ENCODE assay signal across 1 cellular context in the genomic region with DNA sequence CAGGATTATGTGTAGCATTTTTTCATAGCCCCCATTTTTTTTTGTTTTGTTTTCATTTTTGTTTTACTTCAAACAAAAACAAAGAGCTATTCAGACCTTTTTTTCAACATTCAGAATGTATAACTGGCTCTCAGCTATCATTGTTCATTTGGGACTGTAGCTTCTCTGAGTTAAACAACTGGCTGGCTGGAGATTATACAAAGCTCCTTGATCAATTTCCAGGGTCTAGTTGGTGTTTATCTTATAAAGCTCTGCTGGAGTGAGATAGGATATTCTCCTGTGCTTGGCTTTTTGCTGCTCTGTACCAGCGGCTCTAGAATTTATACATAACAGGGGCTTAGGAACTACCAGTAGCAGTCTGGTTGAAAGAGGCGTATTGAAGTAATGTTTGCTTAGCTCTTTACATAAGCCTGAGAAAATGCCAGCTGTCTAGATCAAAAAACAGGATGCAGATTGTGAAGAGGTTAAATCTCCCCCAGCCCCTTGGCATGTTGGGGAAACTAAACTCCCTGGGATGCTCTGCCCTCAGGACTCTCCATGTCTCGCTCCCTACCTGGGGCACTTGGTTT.
TF ChIP-seq lines count a peak whose summit lies in the region.

No MANE protein-coding gene starts in this region.

TF ChIP-seq in GM12878, 131 proteins besides CTCF, POLR2A, EP300 and RAD21:
- TF ChIP-seq IRF4 (IDR thresholded peaks at IDR 0.05; ENCODE audit: low read depth, low read length) (no peak), SRF (IDR thresholded peaks at IDR 0.05; ENCODE audit: low read depth in 2 of 2, low read length in 2 of 2) (no peak), ZNF622 (IDR thresholded peaks at IDR 0.05) (no peak), MEF2B (IDR thresholded peaks at IDR 0.05; ENCODE audit: partially characterized antibody, poor library complexity, severe bottlenecking) (no peak), LARP7 (IDR thresholded peaks at IDR 0.05) (no peak), EGR1 (IDR thresholded peaks at IDR 0.05; ENCODE audit: borderline replicate concordance in 1 of 2, low read depth in 2 of 2, low read length in 2 of 2) (no peak), BHLHE40 (IDR thresholded peaks at IDR 0.05; ENCODE audit: borderline replicate concordance in 1 of 2, low read depth in 2 of 2, low read length in 1 of 2) (no peak), ZNF217 (IDR thresholded peaks at IDR 0.05) (no peak), SREBF1 (IDR thresholded peaks at IDR 0.05; ENCODE audit: low read length) (no peak), BACH1 (IDR thresholded peaks at IDR 0.05; ENCODE audit: borderline replicate concordance) (no peak), MEF2A (IDR thresholded peaks at IDR 0.05; ENCODE audit: insufficient read depth, low read depth, low read length) (no peak), CHD4 (IDR thresholded peaks at IDR 0.05) (no peak)
- TF ChIP-seq, protein P1, sequence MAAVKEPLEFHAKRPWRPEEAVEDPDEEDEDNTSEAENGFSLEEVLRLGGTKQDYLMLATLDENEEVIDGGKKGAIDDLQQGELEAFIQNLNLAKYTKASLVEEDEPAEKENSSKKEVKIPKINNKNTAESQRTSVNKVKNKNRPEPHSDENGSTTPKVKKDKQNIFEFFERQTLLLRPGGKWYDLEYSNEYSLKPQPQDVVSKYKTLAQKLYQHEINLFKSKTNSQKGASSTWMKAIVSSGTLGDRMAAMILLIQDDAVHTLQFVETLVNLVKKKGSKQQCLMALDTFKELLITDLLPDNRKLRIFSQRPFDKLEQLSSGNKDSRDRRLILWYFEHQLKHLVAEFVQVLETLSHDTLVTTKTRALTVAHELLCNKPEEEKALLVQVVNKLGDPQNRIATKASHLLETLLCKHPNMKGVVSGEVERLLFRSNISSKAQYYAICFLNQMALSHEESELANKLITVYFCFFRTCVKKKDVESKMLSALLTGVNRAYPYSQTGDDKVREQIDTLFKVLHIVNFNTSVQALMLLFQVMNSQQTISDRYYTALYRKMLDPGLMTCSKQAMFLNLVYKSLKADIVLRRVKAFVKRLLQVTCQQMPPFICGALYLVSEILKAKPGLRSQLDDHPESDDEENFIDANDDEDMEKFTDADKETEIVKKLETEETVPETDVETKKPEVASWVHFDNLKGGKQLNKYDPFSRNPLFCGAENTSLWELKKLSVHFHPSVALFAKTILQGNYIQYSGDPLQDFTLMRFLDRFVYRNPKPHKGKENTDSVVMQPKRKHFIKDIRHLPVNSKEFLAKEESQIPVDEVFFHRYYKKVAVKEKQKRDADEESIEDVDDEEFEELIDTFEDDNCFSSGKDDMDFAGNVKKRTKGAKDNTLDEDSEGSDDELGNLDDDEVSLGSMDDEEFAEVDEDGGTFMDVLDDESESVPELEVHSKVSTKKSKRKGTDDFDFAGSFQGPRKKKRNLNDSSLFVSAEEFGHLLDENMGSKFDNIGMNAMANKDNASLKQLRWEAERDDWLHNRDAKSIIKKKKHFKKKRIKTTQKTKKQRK (IDR thresholded peaks at IDR 0.05; ENCODE audit: low read depth, low read length) = no peak
TF ChIP-seq in GM12878: peak in this region for 0.
